In the genomic region with DNA sequence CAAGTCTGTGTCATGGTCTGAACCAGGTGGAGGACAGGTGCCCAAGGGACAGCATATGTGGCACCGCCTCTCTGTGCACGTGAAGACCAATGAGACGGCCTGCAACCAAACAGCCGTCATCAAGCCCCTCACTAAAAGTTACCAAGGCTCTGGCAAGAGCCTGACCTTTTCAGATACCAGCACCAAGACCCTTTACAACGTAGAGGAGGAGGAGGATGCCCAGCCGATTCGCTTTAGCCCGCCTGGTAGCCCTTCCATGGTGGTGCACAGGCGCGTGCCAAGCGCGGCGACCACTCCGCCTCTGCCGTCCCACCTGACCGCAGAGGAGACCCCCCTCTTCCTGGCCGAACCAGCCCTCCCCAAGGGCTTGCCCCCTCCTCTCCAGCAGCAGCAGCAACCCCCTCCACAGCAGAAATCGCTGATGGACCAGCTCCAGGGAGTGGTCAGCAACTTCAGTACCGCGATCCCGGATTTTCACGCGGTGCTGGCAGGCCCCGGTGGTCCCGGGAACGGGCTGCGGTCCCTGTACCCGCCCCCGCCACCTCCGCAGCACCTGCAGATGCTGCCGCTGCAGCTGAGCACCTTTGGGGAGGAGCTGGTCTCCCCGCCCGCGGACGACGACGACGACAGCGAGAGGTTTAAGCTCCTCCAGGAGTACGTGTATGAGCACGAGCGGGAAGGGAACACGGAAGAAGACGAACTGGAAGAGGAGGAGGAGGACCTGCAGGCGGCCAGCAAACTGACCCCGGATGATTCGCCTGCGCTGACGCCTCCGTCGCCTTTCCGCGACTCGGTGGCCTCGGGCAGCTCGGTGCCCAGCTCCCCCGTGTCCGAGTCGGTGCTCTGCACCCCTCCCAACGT, we compare ENCODE assay signal across 9 cellular contexts.
DNase-seq lines count a peak whose midpoint lies in the region; ATAC-seq and TF ChIP-seq lines count a peak whose summit lies in the region.
"Had no signal": no experiment of that assay in that cellular context is flagged by ENCODE, and none has a peak within 500 bp of the region (broad histone marks: within the 10 kb centered on the region; RNA-seq: fewer than 3 reads in every experiment).

No MANE protein-coding gene starts in this region.

- peaks cover 8% of the 10 kb centered on the region for H3K23me2 ChIP-seq in H9 (ENCODE audit: insufficient read length, low read depth, low read length, poor library complexity, severe bottlenecking)

- H3K36me3 ChIP-seq in ectodermal cell (ENCODE audit: control insufficient read depth, insufficient read depth, low read length), result no peaks in the 10 kb centered on the region

- H2BK20ac ChIP-seq in H9 (ENCODE audit: low read depth, low read length, poor library complexity, severe bottlenecking), result no peak overlapping the region

- no peak overlapping the region for H4K91ac ChIP-seq in H9 (ENCODE audit: insufficient read length, low read depth, low read length)

- H3K4me1 ChIP-seq in H9 (ENCODE audit: insufficient read depth, low read length), result no peaks in the 10 kb centered on the region
- H3K4me1 ChIP-seq in ectodermal cell (ENCODE audit: control insufficient read depth, insufficient read depth, low read length), result no peaks in the 10 kb centered on the region

- H3K56ac ChIP-seq in H9 (ENCODE audit: insufficient read length, low read depth, low read length), result no peak overlapping the region

- H3K4me1 Mint-ChIP-seq in H9, result peaks cover 9 to 12% of the 10 kb centered on the region in 2 experiments
- no peaks in the 10 kb centered on the region for H3K4me1 Mint-ChIP-seq in activated naive CD4-positive, alpha-beta T cell treated with anti-CD3 and anti-CD28 coated beads, Interleukin-2, amount 10 ng/mL, durations not matched to agents 7 days and 5 days
- H3K4me1 Mint-ChIP-seq in effector memory CD8-positive, alpha-beta T cell (ENCODE audit: low read depth in 2 of 2), result no peaks in the 10 kb centered on the region

- H4K8ac ChIP-seq in H9 (replicated peaks; ENCODE audit: insufficient read length, low read depth, low read length), result no peak overlapping the region

- H3K4me2 ChIP-seq in H9 (ENCODE audit: insufficient read depth, insufficient read length, low read length), result peak overlapping the region; percentile 66

- H3K27ac Mint-ChIP-seq in H9, result no peak overlapping the region; a peak in 1 of 7 replicates
- H3K27ac Mint-ChIP-seq in activated naive CD4-positive, alpha-beta T cell treated with anti-CD3 and anti-CD28 coated beads, Interleukin-2, amount 10 ng/mL, durations not matched to agents 7 days and 5 days, result no peak overlapping the region
- H3K27ac Mint-ChIP-seq in effector memory CD8-positive, alpha-beta T cell, result no peak overlapping the region

- peak overlapping the region; percentile 45 for H3K4me3 ChIP-seq in ectodermal cell (ENCODE audit: insufficient read depth, low read depth, low read length)
- peak overlapping the region; percentile 3 to 33 (median 15) for H3K4me3 ChIP-seq in skin epidermis

- no peak overlapping the region for H3K4ac ChIP-seq in H9 (ENCODE audit: low read depth, low read length)

- peak overlapping the region; percentile 60; the same call in 1 of the 2 replicates for H3K14ac ChIP-seq in H9 (ENCODE audit: insufficient read depth, low read length)

- H2AK5ac ChIP-seq in H9 (ENCODE audit: insufficient read length, low read length), result no peak overlapping the region

- peak overlapping the region; percentile 52 for H3K18ac ChIP-seq in H9 (ENCODE audit: insufficient read length, low read depth, low read length)

- no peak overlapping the region for H2BK12ac ChIP-seq in H9 (ENCODE audit: insufficient read length, low read depth, low read length)

- H3K9ac ChIP-seq in H9 (ENCODE audit: extremely low read depth, insufficient read length, low read length), result peak overlapping the region; percentile 46

- no peaks in the 10 kb centered on the region; a peak in 2 of 5 replicates for H3K9me3 Mint-ChIP-seq in H9
- no peaks in the 10 kb centered on the region for H3K9me3 Mint-ChIP-seq in activated naive CD4-positive, alpha-beta T cell treated with anti-CD3 and anti-CD28 coated beads, Interleukin-2, amount 10 ng/mL, durations not matched to agents 7 days and 5 days
- H3K9me3 Mint-ChIP-seq in effector memory CD8-positive, alpha-beta T cell, result no peaks in the 10 kb centered on the region

- DNase-seq in H9 (peak; percentile 58), kidney tubule cell (ENCODE audit: low spot score) (peak; percentile 44), NAMALWA (ENCODE audit: low spot score) (no peak), hepatic stellate cell (ENCODE audit: low spot score) (no peak)
- DNase-seq in activated naive CD4-positive, alpha-beta T cell treated with anti-CD3 and anti-CD28 coated beads, Interleukin-2, amount 10 ng/mL, durations not matched to agents 7 days and 5 days, result no peak
- DNase-seq in effector memory CD8-positive, alpha-beta T cell, result no peak
- DNase-seq: NCI-H187 treated with DMSO at 0.1 percent for 48 hours had no signal

- no peak overlapping the region for H2AFZ ChIP-seq in H9 (ENCODE audit: low read length)

- no CpG with 5 or more reads among the region's 60 CpGs for WGBS in H9 (ENCODE audit: extremely low coverage, insufficient read length, low lambda C conversion rate)
- WGBS in ectodermal cell, 2 experiments, result 17 to 22% methylated on average over 60 of the region's 60 CpGs

- no peak overlapping the region for H2BK5ac ChIP-seq in H9 (ENCODE audit: insufficient read length, low read length)

- H3K27me3 Mint-ChIP-seq in H9 (ENCODE audit: low read depth), result peaks cover 29% of the 10 kb centered on the region
- H3K27me3 Mint-ChIP-seq in activated naive CD4-positive, alpha-beta T cell treated with anti-CD3 and anti-CD28 coated beads, Interleukin-2, amount 10 ng/mL, durations not matched to agents 7 days and 5 days, result peaks cover 15% of the 10 kb centered on the region
- no peaks in the 10 kb centered on the region for H3K27me3 Mint-ChIP-seq in effector memory CD8-positive, alpha-beta T cell

- no peaks in the 10 kb centered on the region for H4K20me1 ChIP-seq in H9 (ENCODE audit: control insufficient read depth, insufficient read depth, insufficient read length)

- CTCF ChIA-PET in activated naive CD4-positive, alpha-beta T cell treated with anti-CD3 and anti-CD28 coated beads, Interleukin-2, amount 10 ng/mL, durations not matched to agents 7 days and 5 days (lab: Charles Lee), result no interaction called here

- peak overlapping the region; percentile 63 to 83 for H3K4me3 Mint-ChIP-seq in H9
- no peak overlapping the region for H3K4me3 Mint-ChIP-seq in activated naive CD4-positive, alpha-beta T cell treated with anti-CD3 and anti-CD28 coated beads, Interleukin-2, amount 10 ng/mL, durations not matched to agents 7 days and 5 days
- H3K4me3 Mint-ChIP-seq in effector memory CD8-positive, alpha-beta T cell, result no peak overlapping the region

- H3K23ac ChIP-seq in H9 (ENCODE audit: insufficient read length, low read depth, low read length), result no peak overlapping the region

- no peak for TF ChIP-seq CTCF in H9 (conservative IDR thresholded peaks at IDR 0.05)

- H3K27me3 ChIP-seq in H9 (ENCODE audit: insufficient read depth, low read length) (peaks cover 7% of the 10 kb centered on the region; the same call in 1 of the 2 replicates), ectodermal cell (ENCODE audit: control insufficient read depth, insufficient read depth, low read length, poor library complexity, severe bottlenecking) (peaks cover 19% of the 10 kb centered on the region)

- no peak overlapping the region for H2BK120ac ChIP-seq in H9 (ENCODE audit: low read depth, low read length, poor library complexity, severe bottlenecking)

- H3T11ph ChIP-seq in H9 (ENCODE audit: low read length), result no peak overlapping the region

- no peaks in the 10 kb centered on the region for H3K79me1 ChIP-seq in H9 (ENCODE audit: insufficient read depth, low read depth, low read length, poor library complexity, severe bottlenecking)

- H3K9me3 ChIP-seq in H9 (ENCODE audit: control insufficient read depth, low read depth, low read length) (no peaks in the 10 kb centered on the region), ectodermal cell (ENCODE audit: control insufficient read depth, low read length) (no peaks in the 10 kb centered on the region)

- ATAC-seq in effector memory CD8-positive, alpha-beta T cell (replicated peaks), result no peak

- H4K5ac ChIP-seq in H9 (ENCODE audit: insufficient read length, low read depth, low read length), result no peak overlapping the region

- H3K36me3 Mint-ChIP-seq in H9 (ENCODE audit: insufficient read depth in 1 of 3, low read depth in 3 of 3), result no peaks in the 10 kb centered on the region; a peak in 1 of 7 replicates
- H3K36me3 Mint-ChIP-seq in activated naive CD4-positive, alpha-beta T cell treated with anti-CD3 and anti-CD28 coated beads, Interleukin-2, amount 10 ng/mL, durations not matched to agents 7 days and 5 days, result no peaks in the 10 kb centered on the region
- H3K36me3 Mint-ChIP-seq in effector memory CD8-positive, alpha-beta T cell (ENCODE audit: insufficient read depth), result no peaks in the 10 kb centered on the region

- no peak overlapping the region for H2BK15ac ChIP-seq in H9 (ENCODE audit: low read depth, low read length)

- no peaks in the 10 kb centered on the region for H3K79me2 ChIP-seq in H9 (ENCODE audit: insufficient read depth, low read length)

- H3K27ac ChIP-seq in H9 (ENCODE audit: insufficient read length, low read depth, low read length), result no peak overlapping the region
- no peak overlapping the region for H3K27ac ChIP-seq in ectodermal cell (ENCODE audit: insufficient read depth, low read depth, low read length, poor library complexity, severe bottlenecking)
- peak overlapping the region in 1 of 21 experiments; percentile 4 for H3K27ac ChIP-seq in skin epidermis

Comparison
In these comparisons a context has a peak if more than half of its experiments do, and no peak if none do; other contexts are left out.
1. DNase-seq: peak in H9 (single experiment) and kidney tubule cell (single experiment); none in NAMALWA (single experiment), activated naive CD4-positive, alpha-beta T cell treated with anti-CD3 and anti-CD28 coated beads, Interleukin-2, amount 10 ng/mL, durations not matched to agents 7 days and 5 days (single experiment), effector memory CD8-positive, alpha-beta T cell (0 of 3) and hepatic stellate cell (single experiment).
2. H3K4me3 Mint-ChIP-seq: peak in H9 (2 of 2); none in activated naive CD4-positive, alpha-beta T cell treated with anti-CD3 and anti-CD28 coated beads, Interleukin-2, amount 10 ng/mL, durations not matched to agents 7 days and 5 days (single experiment) and effector memory CD8-positive, alpha-beta T cell (0 of 2).